ENCODE assay signal across 1 cellular context in the genomic region with DNA sequence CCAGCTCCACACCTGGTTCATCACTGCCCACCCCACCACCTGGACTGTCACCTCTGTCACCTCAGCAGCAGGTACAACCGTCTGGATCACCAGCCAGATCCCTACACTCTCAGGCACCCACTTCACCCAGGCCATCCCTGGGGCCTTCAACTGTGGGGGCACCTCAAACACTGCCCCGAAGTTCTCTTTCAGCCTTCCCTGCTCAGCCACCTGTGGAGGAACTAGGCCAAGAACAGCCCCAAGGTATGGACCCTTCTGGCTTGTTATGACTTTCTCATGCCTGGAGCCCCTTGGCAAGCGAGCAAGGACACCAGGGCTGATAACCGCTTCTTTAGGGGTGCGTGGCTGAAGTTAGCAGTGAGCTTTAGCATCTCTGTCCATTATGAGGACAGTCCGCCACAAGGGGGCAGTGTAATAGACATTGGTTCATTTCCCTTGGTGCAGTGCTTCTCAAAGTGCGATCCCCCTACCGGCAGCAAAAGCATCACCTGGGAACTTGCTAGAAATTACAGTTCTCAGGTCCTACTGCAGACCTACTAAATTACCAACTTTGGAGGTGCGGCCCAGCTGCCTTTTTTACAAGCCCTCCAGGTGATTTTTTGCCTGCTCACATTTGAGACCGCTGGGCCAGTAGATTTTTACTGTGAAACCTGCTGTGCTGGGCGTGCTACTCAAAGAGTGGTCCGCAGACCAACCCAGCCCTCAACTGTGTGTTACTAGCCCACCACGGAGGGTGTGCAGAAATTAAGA.
TF ChIP-seq lines count a peak whose summit lies in the region.

No MANE protein-coding gene starts in this region.

TF ChIP-seq in HepG2, 621 proteins besides CTCF, POLR2A, EP300 and RAD21 (continued from another document and continues in another):
- TF ChIP-seq, protein P1, sequence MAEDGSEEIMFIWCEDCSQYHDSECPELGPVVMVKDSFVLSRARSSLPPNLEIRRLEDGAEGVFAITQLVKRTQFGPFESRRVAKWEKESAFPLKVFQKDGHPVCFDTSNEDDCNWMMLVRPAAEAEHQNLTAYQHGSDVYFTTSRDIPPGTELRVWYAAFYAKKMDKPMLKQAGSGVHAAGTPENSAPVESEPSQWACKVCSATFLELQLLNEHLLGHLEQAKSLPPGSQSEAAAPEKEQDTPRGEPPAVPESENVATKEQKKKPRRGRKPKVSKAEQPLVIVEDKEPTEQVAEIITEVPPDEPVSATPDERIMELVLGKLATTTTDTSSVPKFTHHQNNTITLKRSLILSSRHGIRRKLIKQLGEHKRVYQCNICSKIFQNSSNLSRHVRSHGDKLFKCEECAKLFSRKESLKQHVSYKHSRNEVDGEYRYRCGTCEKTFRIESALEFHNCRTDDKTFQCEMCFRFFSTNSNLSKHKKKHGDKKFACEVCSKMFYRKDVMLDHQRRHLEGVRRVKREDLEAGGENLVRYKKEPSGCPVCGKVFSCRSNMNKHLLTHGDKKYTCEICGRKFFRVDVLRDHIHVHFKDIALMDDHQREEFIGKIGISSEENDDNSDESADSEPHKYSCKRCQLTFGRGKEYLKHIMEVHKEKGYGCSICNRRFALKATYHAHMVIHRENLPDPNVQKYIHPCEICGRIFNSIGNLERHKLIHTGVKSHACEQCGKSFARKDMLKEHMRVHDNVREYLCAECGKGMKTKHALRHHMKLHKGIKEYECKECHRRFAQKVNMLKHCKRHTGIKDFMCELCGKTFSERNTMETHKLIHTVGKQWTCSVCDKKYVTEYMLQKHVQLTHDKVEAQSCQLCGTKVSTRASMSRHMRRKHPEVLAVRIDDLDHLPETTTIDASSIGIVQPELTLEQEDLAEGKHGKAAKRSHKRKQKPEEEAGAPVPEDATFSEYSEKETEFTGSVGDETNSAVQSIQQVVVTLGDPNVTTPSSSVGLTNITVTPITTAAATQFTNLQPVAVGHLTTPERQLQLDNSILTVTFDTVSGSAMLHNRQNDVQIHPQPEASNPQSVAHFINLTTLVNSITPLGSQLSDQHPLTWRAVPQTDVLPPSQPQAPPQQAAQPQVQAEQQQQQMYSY (CRISPR knock-in tag; IDR thresholded peaks at IDR 0.05), result no peak
- TF ChIP-seq FLYWCH1 (CRISPR knock-in tag; IDR thresholded peaks at IDR 0.05), result no peak
- TF ChIP-seq, protein P2, sequence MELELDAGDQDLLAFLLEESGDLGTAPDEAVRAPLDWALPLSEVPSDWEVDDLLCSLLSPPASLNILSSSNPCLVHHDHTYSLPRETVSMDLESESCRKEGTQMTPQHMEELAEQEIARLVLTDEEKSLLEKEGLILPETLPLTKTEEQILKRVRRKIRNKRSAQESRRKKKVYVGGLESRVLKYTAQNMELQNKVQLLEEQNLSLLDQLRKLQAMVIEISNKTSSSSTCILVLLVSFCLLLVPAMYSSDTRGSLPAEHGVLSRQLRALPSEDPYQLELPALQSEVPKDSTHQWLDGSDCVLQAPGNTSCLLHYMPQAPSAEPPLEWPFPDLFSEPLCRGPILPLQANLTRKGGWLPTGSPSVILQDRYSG (CRISPR knock-in tag; IDR thresholded peaks at IDR 0.05), result no peak
- TF ChIP-seq NCOA2 (CRISPR knock-in tag; IDR thresholded peaks at IDR 0.05), result no peak
- no peak for TF ChIP-seq RORA (CRISPR knock-in tag; IDR thresholded peaks at IDR 0.05)
- TF ChIP-seq, protein P3, sequence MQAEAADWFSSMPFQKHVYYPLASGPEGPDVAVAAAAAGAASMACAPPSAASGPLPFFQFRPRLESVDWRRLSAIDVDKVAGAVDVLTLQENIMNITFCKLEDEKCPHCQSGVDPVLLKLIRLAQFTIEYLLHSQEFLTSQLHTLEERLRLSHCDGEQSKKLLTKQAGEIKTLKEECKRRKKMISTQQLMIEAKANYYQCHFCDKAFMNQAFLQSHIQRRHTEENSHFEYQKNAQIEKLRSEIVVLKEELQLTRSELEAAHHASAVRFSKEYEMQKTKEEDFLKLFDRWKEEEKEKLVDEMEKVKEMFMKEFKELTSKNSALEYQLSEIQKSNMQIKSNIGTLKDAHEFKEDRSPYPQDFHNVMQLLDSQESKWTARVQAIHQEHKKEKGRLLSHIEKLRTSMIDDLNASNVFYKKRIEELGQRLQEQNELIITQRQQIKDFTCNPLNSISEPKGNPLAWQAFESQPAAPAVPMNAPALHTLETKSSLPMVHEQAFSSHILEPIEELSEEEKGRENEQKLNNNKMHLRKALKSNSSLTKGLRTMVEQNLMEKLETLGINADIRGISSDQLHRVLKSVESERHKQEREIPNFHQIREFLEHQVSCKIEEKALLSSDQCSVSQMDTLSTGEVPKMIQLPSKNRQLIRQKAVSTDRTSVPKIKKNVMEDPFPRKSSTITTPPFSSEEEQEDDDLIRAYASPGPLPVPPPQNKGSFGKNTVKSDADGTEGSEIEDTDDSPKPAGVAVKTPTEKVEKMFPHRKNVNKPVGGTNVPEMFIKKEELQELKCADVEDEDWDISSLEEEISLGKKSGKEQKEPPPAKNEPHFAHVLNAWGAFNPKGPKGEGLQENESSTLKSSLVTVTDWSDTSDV (CRISPR knock-in tag; IDR thresholded peaks at IDR 0.05), result no peak
- TF ChIP-seq ZNF547 (CRISPR knock-in tag; IDR thresholded peaks at IDR 0.05), result no peak
- no peak for TF ChIP-seq ZNF790 (CRISPR knock-in tag; IDR thresholded peaks at IDR 0.05; ENCODE audit: borderline replicate concordance)
- TF ChIP-seq, protein P4, sequence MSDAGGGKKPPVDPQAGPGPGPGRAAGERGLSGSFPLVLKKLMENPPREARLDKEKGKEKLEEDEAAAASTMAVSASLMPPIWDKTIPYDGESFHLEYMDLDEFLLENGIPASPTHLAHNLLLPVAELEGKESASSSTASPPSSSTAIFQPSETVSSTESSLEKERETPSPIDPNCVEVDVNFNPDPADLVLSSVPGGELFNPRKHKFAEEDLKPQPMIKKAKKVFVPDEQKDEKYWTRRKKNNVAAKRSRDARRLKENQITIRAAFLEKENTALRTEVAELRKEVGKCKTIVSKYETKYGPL (CRISPR knock-in tag; IDR thresholded peaks at IDR 0.05), result no peak
- TF ChIP-seq KAT8 (CRISPR knock-in tag; IDR thresholded peaks at IDR 0.05), result peak; percentile 55; the same call in 1 of the 2 replicates
- TF ChIP-seq NR1H2 (CRISPR knock-in tag; IDR thresholded peaks at IDR 0.05; ENCODE audit: borderline replicate concordance, low read depth), result no peak
- TF ChIP-seq ZNF510 (CRISPR knock-in tag; IDR thresholded peaks at IDR 0.05; ENCODE audit: low read depth), result no peak
- TF ChIP-seq, protein P5, sequence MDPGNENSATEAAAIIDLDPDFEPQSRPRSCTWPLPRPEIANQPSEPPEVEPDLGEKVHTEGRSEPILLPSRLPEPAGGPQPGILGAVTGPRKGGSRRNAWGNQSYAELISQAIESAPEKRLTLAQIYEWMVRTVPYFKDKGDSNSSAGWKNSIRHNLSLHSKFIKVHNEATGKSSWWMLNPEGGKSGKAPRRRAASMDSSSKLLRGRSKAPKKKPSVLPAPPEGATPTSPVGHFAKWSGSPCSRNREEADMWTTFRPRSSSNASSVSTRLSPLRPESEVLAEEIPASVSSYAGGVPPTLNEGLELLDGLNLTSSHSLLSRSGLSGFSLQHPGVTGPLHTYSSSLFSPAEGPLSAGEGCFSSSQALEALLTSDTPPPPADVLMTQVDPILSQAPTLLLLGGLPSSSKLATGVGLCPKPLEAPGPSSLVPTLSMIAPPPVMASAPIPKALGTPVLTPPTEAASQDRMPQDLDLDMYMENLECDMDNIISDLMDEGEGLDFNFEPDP (CRISPR knock-in tag; conservative IDR thresholded peaks at IDR 0.05), result no peak
- no peak for TF ChIP-seq NFE2 (CRISPR knock-in tag; IDR thresholded peaks at IDR 0.05)
- TF ChIP-seq, protein P6, sequence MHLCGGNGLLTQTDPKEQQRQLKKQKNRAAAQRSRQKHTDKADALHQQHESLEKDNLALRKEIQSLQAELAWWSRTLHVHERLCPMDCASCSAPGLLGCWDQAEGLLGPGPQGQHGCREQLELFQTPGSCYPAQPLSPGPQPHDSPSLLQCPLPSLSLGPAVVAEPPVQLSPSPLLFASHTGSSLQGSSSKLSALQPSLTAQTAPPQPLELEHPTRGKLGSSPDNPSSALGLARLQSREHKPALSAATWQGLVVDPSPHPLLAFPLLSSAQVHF (CRISPR knock-in tag; IDR thresholded peaks at IDR 0.05), result no peak
- TF ChIP-seq MED13 (CRISPR knock-in tag; IDR thresholded peaks at IDR 0.05), result no peak
- TF ChIP-seq KLF16 (CRISPR knock-in tag; IDR thresholded peaks at IDR 0.05), result peak in 1 of 2 experiments; percentile 62; a peak in 1 of 4 replicates
- peak; percentile 83 for TF ChIP-seq ERF (CRISPR knock-in tag; IDR thresholded peaks at IDR 0.05)
- TF ChIP-seq GATAD2A (CRISPR knock-in tag; IDR thresholded peaks at IDR 0.05), result peak; percentile 58
- no peak for TF ChIP-seq ZBTB38 (CRISPR knock-in tag; IDR thresholded peaks at IDR 0.05)
- no peak for TF ChIP-seq PHB2 (IDR thresholded peaks at IDR 0.05; ENCODE audit: partially characterized antibody)
- no peak for TF ChIP-seq ZNF253 (CRISPR knock-in tag; IDR thresholded peaks at IDR 0.05; ENCODE audit: borderline replicate concordance)
- peak; percentile 65; the same call in 1 of the 2 replicates for TF ChIP-seq ZNF331 (CRISPR knock-in tag; IDR thresholded peaks at IDR 0.05)
- TF ChIP-seq, protein P7, sequence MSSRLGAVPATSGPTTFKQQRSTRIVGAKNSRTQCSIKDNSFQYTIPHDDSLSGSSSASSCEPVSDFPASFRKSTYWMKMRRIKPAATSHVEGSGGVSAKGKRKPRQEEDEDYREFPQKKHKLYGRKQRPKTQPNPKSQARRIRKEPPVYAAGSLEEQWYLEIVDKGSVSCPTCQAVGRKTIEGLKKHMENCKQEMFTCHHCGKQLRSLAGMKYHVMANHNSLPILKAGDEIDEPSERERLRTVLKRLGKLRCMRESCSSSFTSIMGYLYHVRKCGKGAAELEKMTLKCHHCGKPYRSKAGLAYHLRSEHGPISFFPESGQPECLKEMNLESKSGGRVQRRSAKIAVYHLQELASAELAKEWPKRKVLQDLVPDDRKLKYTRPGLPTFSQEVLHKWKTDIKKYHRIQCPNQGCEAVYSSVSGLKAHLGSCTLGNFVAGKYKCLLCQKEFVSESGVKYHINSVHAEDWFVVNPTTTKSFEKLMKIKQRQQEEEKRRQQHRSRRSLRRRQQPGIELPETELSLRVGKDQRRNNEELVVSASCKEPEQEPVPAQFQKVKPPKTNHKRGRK (CRISPR knock-in tag; IDR thresholded peaks at IDR 0.05), result no peak
- TF ChIP-seq ASH2L (IDR thresholded peaks at IDR 0.05; ENCODE audit: insufficient read length, low read depth, low read length), result no peak
- no peak for TF ChIP-seq ZFY (CRISPR knock-in tag; IDR thresholded peaks at IDR 0.05)
- 0 out of 2 replicates have a peak, but pooled peaks have one; percentile 12 for TF ChIP-seq MAZ (IDR thresholded peaks at IDR 0.05; ENCODE audit: borderline replicate concordance, low read depth, low read length)
- TF ChIP-seq MAZ (CRISPR knock-in tag; IDR thresholded peaks at IDR 0.05; ENCODE audit: low read depth), result no peak
- 0 out of 2 replicates have a peak, but pooled peaks have one; percentile 26 for TF ChIP-seq ELF3 (CRISPR knock-in tag; IDR thresholded peaks at IDR 0.05)
- TF ChIP-seq ZNF451 (CRISPR knock-in tag; IDR thresholded peaks at IDR 0.05), result no peak
- no peak; the same call in 1 of the 2 replicates for TF ChIP-seq RXRA (CRISPR knock-in tag; IDR thresholded peaks at IDR 0.05)
- TF ChIP-seq, protein P8, sequence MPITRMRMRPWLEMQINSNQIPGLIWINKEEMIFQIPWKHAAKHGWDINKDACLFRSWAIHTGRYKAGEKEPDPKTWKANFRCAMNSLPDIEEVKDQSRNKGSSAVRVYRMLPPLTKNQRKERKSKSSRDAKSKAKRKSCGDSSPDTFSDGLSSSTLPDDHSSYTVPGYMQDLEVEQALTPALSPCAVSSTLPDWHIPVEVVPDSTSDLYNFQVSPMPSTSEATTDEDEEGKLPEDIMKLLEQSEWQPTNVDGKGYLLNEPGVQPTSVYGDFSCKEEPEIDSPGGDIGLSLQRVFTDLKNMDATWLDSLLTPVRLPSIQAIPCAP (CRISPR knock-in tag; IDR thresholded peaks at IDR 0.05; ENCODE audit: low read depth), result no peak
- TF ChIP-seq, protein P9, sequence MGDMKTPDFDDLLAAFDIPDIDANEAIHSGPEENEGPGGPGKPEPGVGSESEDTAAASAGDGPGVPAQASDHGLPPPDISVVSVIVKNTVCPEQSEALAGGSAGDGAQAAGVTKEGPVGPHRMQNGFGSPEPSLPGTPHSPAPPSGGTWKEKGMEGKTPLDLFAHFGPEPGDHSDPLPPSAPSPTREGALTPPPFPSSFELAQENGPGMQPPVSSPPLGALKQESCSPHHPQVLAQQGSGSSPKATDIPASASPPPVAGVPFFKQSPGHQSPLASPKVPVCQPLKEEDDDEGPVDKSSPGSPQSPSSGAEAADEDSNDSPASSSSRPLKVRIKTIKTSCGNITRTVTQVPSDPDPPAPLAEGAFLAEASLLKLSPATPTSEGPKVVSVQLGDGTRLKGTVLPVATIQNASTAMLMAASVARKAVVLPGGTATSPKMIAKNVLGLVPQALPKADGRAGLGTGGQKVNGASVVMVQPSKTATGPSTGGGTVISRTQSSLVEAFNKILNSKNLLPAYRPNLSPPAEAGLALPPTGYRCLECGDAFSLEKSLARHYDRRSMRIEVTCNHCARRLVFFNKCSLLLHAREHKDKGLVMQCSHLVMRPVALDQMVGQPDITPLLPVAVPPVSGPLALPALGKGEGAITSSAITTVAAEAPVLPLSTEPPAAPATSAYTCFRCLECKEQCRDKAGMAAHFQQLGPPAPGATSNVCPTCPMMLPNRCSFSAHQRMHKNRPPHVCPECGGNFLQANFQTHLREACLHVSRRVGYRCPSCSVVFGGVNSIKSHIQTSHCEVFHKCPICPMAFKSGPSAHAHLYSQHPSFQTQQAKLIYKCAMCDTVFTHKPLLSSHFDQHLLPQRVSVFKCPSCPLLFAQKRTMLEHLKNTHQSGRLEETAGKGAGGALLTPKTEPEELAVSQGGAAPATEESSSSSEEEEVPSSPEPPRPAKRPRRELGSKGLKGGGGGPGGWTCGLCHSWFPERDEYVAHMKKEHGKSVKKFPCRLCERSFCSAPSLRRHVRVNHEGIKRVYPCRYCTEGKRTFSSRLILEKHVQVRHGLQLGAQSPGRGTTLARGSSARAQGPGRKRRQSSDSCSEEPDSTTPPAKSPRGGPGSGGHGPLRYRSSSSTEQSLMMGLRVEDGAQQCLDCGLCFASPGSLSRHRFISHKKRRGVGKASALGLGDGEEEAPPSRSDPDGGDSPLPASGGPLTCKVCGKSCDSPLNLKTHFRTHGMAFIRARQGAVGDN (CRISPR knock-in tag; IDR thresholded peaks at IDR 0.05), result peak; percentile 32
- 0 out of 2 replicates have a peak, but pooled peaks have one; percentile 28 for TF ChIP-seq RCOR2 (CRISPR knock-in tag; IDR thresholded peaks at IDR 0.05)
- TF ChIP-seq KLF13 (CRISPR knock-in tag; IDR thresholded peaks at IDR 0.05), result no peak
- no peak for TF ChIP-seq HDAC6 (IDR thresholded peaks at IDR 0.05; ENCODE audit: low read depth, low read length)
- peak; percentile 98 for TF ChIP-seq XRCC5 (optimal IDR thresholded peaks at IDR 0.05; ENCODE audit: low read length)
- no peak for TF ChIP-seq ZNF296 (CRISPR knock-in tag; conservative IDR thresholded peaks at IDR 0.05)
- TF ChIP-seq NFYB (CRISPR knock-in tag; IDR thresholded peaks at IDR 0.05), result no peak
- TF ChIP-seq, protein P10, sequence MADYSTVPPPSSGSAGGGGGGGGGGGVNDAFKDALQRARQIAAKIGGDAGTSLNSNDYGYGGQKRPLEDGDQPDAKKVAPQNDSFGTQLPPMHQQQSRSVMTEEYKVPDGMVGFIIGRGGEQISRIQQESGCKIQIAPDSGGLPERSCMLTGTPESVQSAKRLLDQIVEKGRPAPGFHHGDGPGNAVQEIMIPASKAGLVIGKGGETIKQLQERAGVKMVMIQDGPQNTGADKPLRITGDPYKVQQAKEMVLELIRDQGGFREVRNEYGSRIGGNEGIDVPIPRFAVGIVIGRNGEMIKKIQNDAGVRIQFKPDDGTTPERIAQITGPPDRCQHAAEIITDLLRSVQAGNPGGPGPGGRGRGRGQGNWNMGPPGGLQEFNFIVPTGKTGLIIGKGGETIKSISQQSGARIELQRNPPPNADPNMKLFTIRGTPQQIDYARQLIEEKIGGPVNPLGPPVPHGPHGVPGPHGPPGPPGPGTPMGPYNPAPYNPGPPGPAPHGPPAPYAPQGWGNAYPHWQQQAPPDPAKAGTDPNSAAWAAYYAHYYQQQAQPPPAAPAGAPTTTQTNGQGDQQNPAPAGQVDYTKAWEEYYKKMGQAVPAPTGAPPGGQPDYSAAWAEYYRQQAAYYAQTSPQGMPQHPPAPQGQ (CRISPR knock-in tag; IDR thresholded peaks at IDR 0.05; ENCODE audit: borderline replicate concordance), result no peak
